ENCODE assay signal across 16 cellular contexts in genomic region chr7:95863-96260, GRCh38.
"Had no signal": no experiment of that assay in that cellular context is flagged by ENCODE, and none has a peak within 500 bp of the region (broad histone marks: within the 10 kb centered on the region; RNA-seq: fewer than 3 reads in every experiment).

No MANE protein-coding gene starts in this region.

- H3K27me3 ChIP-seq: brain microvascular endothelial cell, pancreas, spleen, stomach, testis had no signal

- H3K9me3 Mint-ChIP-seq: activated naive CD8-positive, alpha-beta T cell treated with anti-CD3 and anti-CD28 coated beads for 36 hours had no signal

- H3K4me3 ChIP-seq: lower lobe of right lung, pancreas, spleen, stomach, testis had no signal

- H3K36me3 ChIP-seq: brain microvascular endothelial cell, lower lobe of right lung, pancreas, spleen, stomach had no signal

- H3K27ac Mint-ChIP-seq: activated CD4-positive, alpha-beta T cell treated with anti-CD3 and anti-CD28 coated beads for 36 hours; activated naive CD8-positive, alpha-beta T cell treated with anti-CD3 and anti-CD28 coated beads for 36 hours; T-cell had no signal

- H3K9me3 ChIP-seq: lower lobe of right lung, pancreas, testis had no signal

- H3K4me1 Mint-ChIP-seq: activated CD4-positive, alpha-beta T cell treated with anti-CD3 and anti-CD28 coated beads for 36 hours; activated naive CD8-positive, alpha-beta T cell treated with anti-CD3 and anti-CD28 coated beads for 36 hours had no signal

- FAIRE-seq: pancreas had no signal

- DNase-seq: activated CD4-positive, alpha-beta T cell treated with anti-CD3 and anti-CD28 coated beads for 36 hours; activated CD8-positive, alpha-beta memory T cell treated with anti-CD3 and anti-CD28 coated beads for 24 hours; activated naive CD8-positive, alpha-beta T cell treated with anti-CD3 and anti-CD28 coated beads for 36 hours; brain microvascular endothelial cell; effector CD8-positive, alpha-beta T cell; foreskin melanocyte; left colon; lower lobe of right lung; midbrain; pancreas; spleen; stomach; T-cell; T1000; testis had no signal

- H3K4me1 ChIP-seq: lower lobe of right lung, pancreas, spleen, testis had no signal

- ATAC-seq: activated CD4-positive, alpha-beta T cell treated with anti-CD3 and anti-CD28 coated beads for 36 hours; left colon; lower lobe of right lung; pancreas; sciatic nerve; T-cell had no signal

- H3K36me3 Mint-ChIP-seq: activated naive CD8-positive, alpha-beta T cell treated with anti-CD3 and anti-CD28 coated beads for 36 hours; T-cell had no signal

- H3K4me3 Mint-ChIP-seq: activated CD4-positive, alpha-beta T cell treated with anti-CD3 and anti-CD28 coated beads for 36 hours; activated naive CD8-positive, alpha-beta T cell treated with anti-CD3 and anti-CD28 coated beads for 36 hours; T-cell had no signal

- H3K27ac ChIP-seq: brain microvascular endothelial cell, lower lobe of right lung, pancreas, spleen, stomach, testis had no signal
